17 cellular contexts compared by ENCODE assay signal in genomic region chr1:22850681-22851080, GRCh38.
DNase-seq lines count a peak whose midpoint lies in the region; ATAC-seq, FAIRE-seq and TF ChIP-seq lines count a peak whose summit lies in the region.
"Had no signal": no experiment of that assay in that cellular context is flagged by ENCODE, and none has a peak within 500 bp of the region (broad histone marks: within the 10 kb centered on the region; RNA-seq: fewer than 3 reads in every experiment).

No MANE protein-coding gene starts in this region.

- H3K36me3 ChIP-seq in right lobe of liver (no peaks in the 10 kb centered on the region), HepG2 (replicated peaks in 1 of 2; ENCODE audit: control insufficient read depth in 1 of 2, insufficient read depth in 2 of 2, low read length in 2 of 2) (no peaks in the 10 kb centered on the region), mucosa of descending colon (ENCODE audit: low read depth) (no peaks in the 10 kb centered on the region), small intestine (ENCODE audit: control insufficient read depth in 2 of 2, insufficient read depth in 2 of 2, low read length in 2 of 2) (no peaks in the 10 kb centered on the region)
- H3K36me3 ChIP-seq: neutrophil had no signal

- H2AFZ ChIP-seq in HepG2 (ENCODE audit: low read length): no peak overlapping the region

- no TSS peak for BruUV-seq in HepG2 (replicated peaks; lab: Mats Ljungman, UMichigan)

- FAIRE-seq in HepG2 (lab: Jason Lieb, UNC) (no peak), small intestine (lab: Jason Lieb, UNC) (no peak)

- H4K20me1 ChIP-seq in HepG2 (ENCODE audit: insufficient read depth, low read length): no peaks in the 10 kb centered on the region

- CTCF ChIA-PET in HepG2 (lab: Yijun Ruan, JAX; ENCODE audit: low intra/inter-chr PET ratio, low total read pairs): no interaction called here

- peak; percentile 36 to 68 (median 53) for ATAC-seq in right lobe of liver
- ATAC-seq in HepG2: no peak
- no peak for ATAC-seq in mucosa of descending colon
- no peak for ATAC-seq in HG03378 (IDR thresholded peaks at IDR 0.05; ENCODE audit: unreplicated experiment)
- ATAC-seq: activated CD4-positive, CD25-positive, alpha-beta regulatory T cell treated with anti-CD3 and anti-CD28 coated beads, Interleukin-2, amount 50 U/mL, for 24 hours; activated naive CD8-positive, alpha-beta T cell treated with anti-CD3 and anti-CD28 coated beads, Interleukin-2, amount 50 U/mL, for 24 hours; effector memory CD8-positive, alpha-beta T cell had no signal

- TF ChIP-seq POLR2A in right lobe of liver (IDR thresholded peaks at IDR 0.05): no peak
- TF ChIP-seq POLR2A in HepG2 (IDR thresholded peaks at IDR 0.05; ENCODE audit: insufficient read depth in 1 of 2, low read depth in 2 of 2, low read length in 2 of 2): no peak

- H3K4me3 ChIP-seq in right lobe of liver: no peak overlapping the region
- H3K4me3 ChIP-seq in HepG2 (replicated peaks in 1 of 3; ENCODE audit: insufficient read depth in 1 of 3, low read depth in 2 of 3, low read length in 3 of 3): no peak overlapping the region
- no peak overlapping the region for H3K4me3 ChIP-seq in mucosa of descending colon
- H3K4me3 ChIP-seq in small intestine (ENCODE audit: low read depth in 1 of 2, low read length in 2 of 2): no peak overlapping the region

- no peak for TF ChIP-seq CTCF in right lobe of liver (IDR thresholded peaks at IDR 0.05)
- no peak for TF ChIP-seq CTCF in HepG2 (CRISPR knock-in tag; IDR thresholded peaks at IDR 0.05)
- no peak for TF ChIP-seq CTCF in mucosa of descending colon (IDR thresholded peaks at IDR 0.05)

- no peaks in the 10 kb centered on the region for H3K79me2 ChIP-seq in HepG2 (ENCODE audit: insufficient read depth, low read length)

- TF ChIP-seq EP300 in HepG2 (IDR thresholded peaks at IDR 0.05; ENCODE audit: low read depth in 2 of 2, low read length in 2 of 2) (no peak), HepG2 (CRISPR knock-in tag; IDR thresholded peaks at IDR 0.05; ENCODE audit: borderline replicate concordance) (no peak)

- H3K9ac ChIP-seq in HepG2 (ENCODE audit: insufficient read depth, low read depth, low read length): no peak overlapping the region

- H3K9me3 ChIP-seq in right lobe of liver: no peaks in the 10 kb centered on the region
- no peaks in the 10 kb centered on the region for H3K9me3 ChIP-seq in HepG2 (ENCODE audit: low read length)
- no peaks in the 10 kb centered on the region for H3K9me3 ChIP-seq in mucosa of descending colon
- no peaks in the 10 kb centered on the region for H3K9me3 ChIP-seq in small intestine (ENCODE audit: control insufficient read depth, low read depth)
- H3K9me3 ChIP-seq: neutrophil had no signal

- in situ Hi-C loops in HepG2 (cut with HindIII; ENCODE audit: extremely low pct_ligation_motif_present, low pct_unique_long_range_greater_than_20kb): no loop called here

- no peak overlapping the region for H3K4me2 ChIP-seq in HepG2 (ENCODE audit: low read depth, low read length)

- 58% methylated on average over 5 of the region's 6 CpGs for WGBS in right lobe of liver (ENCODE audit: insufficient coverage, low coverage, low lambda C conversion rate, missing lambda C conversion rate)
- 22% methylated on average over 6 of the region's 6 CpGs for WGBS in HepG2 (ENCODE audit: low lambda C conversion rate)
- WGBS in small intestine, 3 donors: 73 to 87% (median 79%) methylated on average over 6 of the region's 6 CpGs

- TF ChIP-seq RAD21 in HepG2 (CRISPR knock-in tag; IDR thresholded peaks at IDR 0.05): no peak

- no peaks in the 10 kb centered on the region for H3K4me1 ChIP-seq in right lobe of liver
- H3K4me1 ChIP-seq in HepG2 (ENCODE audit: insufficient read depth, low read length): no peaks in the 10 kb centered on the region
- H3K4me1 ChIP-seq in mucosa of descending colon (ENCODE audit: low read depth): no peaks in the 10 kb centered on the region
- no peaks in the 10 kb centered on the region for H3K4me1 ChIP-seq in small intestine (ENCODE audit: control insufficient read depth in 2 of 2, insufficient read depth in 1 of 2, low read depth in 1 of 2, low read length in 1 of 2)

- H3K27ac ChIP-seq in right lobe of liver (no peak overlapping the region), HepG2 (ENCODE audit: extremely low read length, insufficient read depth, low read length) (no peak overlapping the region), small intestine (ENCODE audit: low read depth in 1 of 2, low read length in 1 of 2) (no peak overlapping the region)
- H3K27ac ChIP-seq: neutrophil had no signal

- peak; percentile 60 to 70 (median 65) for DNase-seq in right lobe of liver
- DNase-seq in HepG2 (ENCODE audit: low spot score): no peak
- peak; percentile 29 for DNase-seq in foreskin melanocyte
- peak; percentile 46 to 60 (median 47) for DNase-seq in mucosa of descending colon
- no peak for DNase-seq in activated CD8-positive, alpha-beta memory T cell treated with anti-CD3 and anti-CD28 coated beads, Interleukin-2, amount 50 U/mL, for 4 hours
- no peak for DNase-seq in T1000 (lab: John Stamatoyannopoulos, UW)
- DNase-seq in small intestine: no peak
- DNase-seq: ACHN; activated naive CD8-positive, alpha-beta T cell treated with anti-CD3 and anti-CD28 coated beads, Interleukin-2, amount 50 U/mL, for 24 hours; activated T-cell treated with anti-CD3 and anti-CD28 coated beads for 4 hours; effector memory CD8-positive, alpha-beta T cell; HCEC 1CT; SW 1271; trophoblast cell had no signal

- intact Hi-C loops in right lobe of liver (cut with DNase I) (no loop called here), HepG2 (cut with micrococcal nuclease; ENCODE audit: unreplicated experiment) (no loop called here), mucosa of descending colon (cut with DNase I, micrococcal nuclease) (no loop called here)

- H3K27me3 ChIP-seq in right lobe of liver (no peaks in the 10 kb centered on the region), HepG2 (ENCODE audit: control insufficient read depth in 1 of 2, insufficient read depth in 2 of 2, low read length in 2 of 2) (peaks cover 0 to 40% of the 10 kb centered on the region in 2 experiments; a peak in 3 of 5 replicates), small intestine (ENCODE audit: control insufficient read depth in 2 of 2, insufficient read depth in 2 of 2, low read length in 2 of 2) (no peaks in the 10 kb centered on the region)

- POLR2A ChIA-PET in HepG2 (lab: Yijun Ruan, JAX): no interaction called here

TF ChIP-seq in HepG2, 621 proteins besides CTCF, POLR2A, EP300 and RAD21:
- TF ChIP-seq ZNF543 (CRISPR knock-in tag; IDR thresholded peaks at IDR 0.05): no peak
- TF ChIP-seq ZNF768 (CRISPR knock-in tag; IDR thresholded peaks at IDR 0.05): no peak
- no peak for TF ChIP-seq ZNF576 (CRISPR knock-in tag; IDR thresholded peaks at IDR 0.05)
TF ChIP-seq in HepG2: peak in this region for 0.

Comparison
In these comparisons a context has a peak if more than half of its experiments do, and no peak if none do; other contexts are left out.
1. ATAC-seq: peak in right lobe of liver (4 of 4); none in HepG2 (single experiment), mucosa of descending colon (single experiment) and HG03378 (single experiment).
2. DNase-seq: peak in right lobe of liver (3 of 3), foreskin melanocyte (single experiment) and mucosa of descending colon (3 of 3); none in HepG2 (single experiment), activated CD8-positive, alpha-beta memory T cell treated with anti-CD3 and anti-CD28 coated beads, Interleukin-2, amount 50 U/mL, for 4 hours (single experiment), T1000 (single experiment) and small intestine (single experiment).